1 cellular context compared by ENCODE assay signal in genomic region chr1:2412773-2413494, GRCh38.
TF ChIP-seq lines count a peak whose summit lies in the region.

No MANE protein-coding gene starts in this region.

TF ChIP-seq in HepG2, 621 proteins besides CTCF, POLR2A, EP300 and RAD21 (continued from another document and continues in another):
- TF ChIP-seq ZNF407 (CRISPR knock-in tag; IDR thresholded peaks at IDR 0.05; ENCODE audit: not compliant biosample characterization) (peak; percentile 56), ZNF484 (CRISPR knock-in tag; IDR thresholded peaks at IDR 0.05; ENCODE audit: borderline replicate concordance, low read depth) (no peak; the same call in 1 of the 2 replicates), KDM3A (CRISPR knock-in tag; IDR thresholded peaks at IDR 0.05; ENCODE audit: low read depth) (no peak), MLX (CRISPR knock-in tag; IDR thresholded peaks at IDR 0.05) (no peak), ZNF234 (CRISPR knock-in tag; conservative IDR thresholded peaks at IDR 0.05) (no peak), SALL1 (CRISPR knock-in tag; IDR thresholded peaks at IDR 0.05) (peak; percentile 88), MEIS2 (CRISPR knock-in tag; IDR thresholded peaks at IDR 0.05) (peak; percentile 46; the same call in 1 of the 2 replicates), NKX3-1 (CRISPR knock-in tag; IDR thresholded peaks at IDR 0.05) (peak; percentile 84; the same call in 1 of the 2 replicates), KLF13 (CRISPR knock-in tag; IDR thresholded peaks at IDR 0.05) (no peak; the same call in 1 of the 2 replicates), KLF9 (CRISPR knock-in tag; IDR thresholded peaks at IDR 0.05; ENCODE audit: low read depth) (no peak), CBX2 (IDR thresholded peaks at IDR 0.05; ENCODE audit: low read depth, low read length) (no peak), CBX2 (CRISPR knock-in tag; IDR thresholded peaks at IDR 0.05; ENCODE audit: low read depth) (peak; percentile 78; the same call in 1 of the 2 replicates), ZNF891 (CRISPR knock-in tag; IDR thresholded peaks at IDR 0.05) (peak; percentile 82), DDIT3 (CRISPR knock-in tag; IDR thresholded peaks at IDR 0.05) (no peak), ESRRA (CRISPR knock-in tag; IDR thresholded peaks at IDR 0.05; ENCODE audit: low read depth) (no peak; the same call in 1 of the 2 replicates), CCDC6 (CRISPR knock-in tag; IDR thresholded peaks at IDR 0.05) (peak; percentile 91; the same call in 1 of the 2 replicates), ZNF10 (CRISPR knock-in tag; IDR thresholded peaks at IDR 0.05; ENCODE audit: borderline replicate concordance, low read depth) (no peak), ZFAT (CRISPR knock-in tag; conservative IDR thresholded peaks at IDR 0.05) (no peak), MIER2 (CRISPR knock-in tag; IDR thresholded peaks at IDR 0.05) (no peak), ZSCAN12 (CRISPR knock-in tag; IDR thresholded peaks at IDR 0.05) (peak; percentile 78; the same call in 1 of the 2 replicates), MTF1 (CRISPR knock-in tag; IDR thresholded peaks at IDR 0.05) (peak; percentile 55; the same call in 1 of the 2 replicates), HMGXB3 (CRISPR knock-in tag; IDR thresholded peaks at IDR 0.05; ENCODE audit: borderline replicate concordance) (no peak), YY1 (IDR thresholded peaks at IDR 0.05; ENCODE audit: insufficient read depth, insufficient replicate concordance, low read depth, low read length) (peak; percentile 11), TBL1XR1 (IDR thresholded peaks at IDR 0.05; ENCODE audit: borderline replicate concordance, low read length, partially characterized antibody) (no peak), FOSL2 (CRISPR knock-in tag; IDR thresholded peaks at IDR 0.05) (no peak), ZNF761 (CRISPR knock-in tag; conservative IDR thresholded peaks at IDR 0.05) (peak; percentile 38; the same call in 1 of the 2 replicates), ZBTB2 (CRISPR knock-in tag; IDR thresholded peaks at IDR 0.05; ENCODE audit: low read depth) (peak; percentile 6; the same call in 1 of the 2 replicates), SRY (CRISPR knock-in tag; IDR thresholded peaks at IDR 0.05) (peak; percentile 93), ZNF841 (CRISPR knock-in tag; IDR thresholded peaks at IDR 0.05; ENCODE audit: borderline replicate concordance) (no peak; the same call in 1 of the 2 replicates), ZNF281 (CRISPR knock-in tag; IDR thresholded peaks at IDR 0.05; ENCODE audit: borderline replicate concordance) (peak; percentile 81), ZNF256 (CRISPR knock-in tag; conservative IDR thresholded peaks at IDR 0.05) (0 out of 2 replicates have a peak, but pooled peaks have one; percentile 18), ZNF224 (CRISPR knock-in tag; IDR thresholded peaks at IDR 0.05) (0 out of 2 replicates have a peak, but pooled peaks have one; percentile 44), ZNF576 (CRISPR knock-in tag; IDR thresholded peaks at IDR 0.05) (no peak), ZFX (CRISPR knock-in tag; IDR thresholded peaks at IDR 0.05; ENCODE audit: low read depth) (no peak), ZNF331 (CRISPR knock-in tag; IDR thresholded peaks at IDR 0.05) (no peak), NCOA1 (CRISPR knock-in tag; IDR thresholded peaks at IDR 0.05) (peak; percentile 60; the same call in 1 of the 2 replicates), PRMT3 (CRISPR knock-in tag; IDR thresholded peaks at IDR 0.05; ENCODE audit: borderline replicate concordance, low read depth) (no peak)
- TF ChIP-seq, protein P1, sequence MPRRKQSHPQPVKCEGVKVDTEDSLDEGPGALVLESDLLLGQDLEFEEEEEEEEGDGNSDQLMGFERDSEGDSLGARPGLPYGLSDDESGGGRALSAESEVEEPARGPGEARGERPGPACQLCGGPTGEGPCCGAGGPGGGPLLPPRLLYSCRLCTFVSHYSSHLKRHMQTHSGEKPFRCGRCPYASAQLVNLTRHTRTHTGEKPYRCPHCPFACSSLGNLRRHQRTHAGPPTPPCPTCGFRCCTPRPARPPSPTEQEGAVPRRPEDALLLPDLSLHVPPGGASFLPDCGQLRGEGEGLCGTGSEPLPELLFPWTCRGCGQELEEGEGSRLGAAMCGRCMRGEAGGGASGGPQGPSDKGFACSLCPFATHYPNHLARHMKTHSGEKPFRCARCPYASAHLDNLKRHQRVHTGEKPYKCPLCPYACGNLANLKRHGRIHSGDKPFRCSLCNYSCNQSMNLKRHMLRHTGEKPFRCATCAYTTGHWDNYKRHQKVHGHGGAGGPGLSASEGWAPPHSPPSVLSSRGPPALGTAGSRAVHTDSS (CRISPR knock-in tag; conservative IDR thresholded peaks at IDR 0.05) = no peak
- TF ChIP-seq, protein P2, sequence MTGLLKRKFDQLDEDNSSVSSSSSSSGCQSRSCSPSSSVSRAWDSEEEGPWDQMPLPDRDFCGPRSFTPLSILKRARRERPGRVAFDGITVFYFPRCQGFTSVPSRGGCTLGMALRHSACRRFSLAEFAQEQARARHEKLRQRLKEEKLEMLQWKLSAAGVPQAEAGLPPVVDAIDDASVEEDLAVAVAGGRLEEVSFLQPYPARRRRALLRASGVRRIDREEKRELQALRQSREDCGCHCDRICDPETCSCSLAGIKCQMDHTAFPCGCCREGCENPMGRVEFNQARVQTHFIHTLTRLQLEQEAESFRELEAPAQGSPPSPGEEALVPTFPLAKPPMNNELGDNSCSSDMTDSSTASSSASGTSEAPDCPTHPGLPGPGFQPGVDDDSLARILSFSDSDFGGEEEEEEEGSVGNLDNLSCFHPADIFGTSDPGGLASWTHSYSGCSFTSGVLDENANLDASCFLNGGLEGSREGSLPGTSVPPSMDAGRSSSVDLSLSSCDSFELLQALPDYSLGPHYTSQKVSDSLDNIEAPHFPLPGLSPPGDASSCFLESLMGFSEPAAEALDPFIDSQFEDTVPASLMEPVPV (CRISPR knock-in tag; IDR thresholded peaks at IDR 0.05) = no peak; the same call in 1 of the 2 replicates
